ENCODE assay signal across 24 cellular contexts in the genomic region with DNA sequence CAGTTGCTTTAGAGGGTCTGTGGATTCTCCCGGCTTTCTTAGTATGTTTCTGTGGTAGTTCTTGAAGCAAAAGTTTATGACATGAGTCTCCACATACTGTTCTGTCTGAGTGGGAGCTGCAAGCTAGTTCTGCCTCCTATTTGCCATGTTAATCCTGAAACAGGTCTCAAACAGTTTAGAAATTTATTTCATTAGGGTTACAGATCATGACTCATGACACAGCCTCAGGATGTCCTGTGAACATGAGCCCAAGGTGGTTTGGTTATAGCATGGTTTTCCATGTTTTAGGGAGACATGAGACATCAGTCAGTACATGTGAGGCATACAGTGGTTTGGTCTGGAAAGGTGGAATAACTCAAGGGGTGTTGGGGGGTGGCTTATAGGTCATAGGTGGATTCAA.
"Had no signal": no experiment of that assay in that cellular context is flagged by ENCODE, and none has a peak within 500 bp of the region (broad histone marks: within the 10 kb centered on the region; RNA-seq: fewer than 3 reads in every experiment).

No MANE protein-coding gene starts in this region.

- H3K9ac ChIP-seq: neural progenitor cell had no signal

- DNase-seq: cortex of kidney; dorsolateral prefrontal cortex; effector CD8-positive, alpha-beta T cell; immature natural killer cell; kidney; left cardiac atrium; left ventricle myocardium inferior; lower lobe of right lung; mesenchymal stem cell; midbrain; nucleus accumbens; ovary; sigmoid colon; stimulated activated CD4-positive, alpha-beta T cell treated with anti-CD3 and anti-CD28 coated beads, Interleukin-12 subunit alpha, Interleukin-12 subunit beta, amount 100 ng/mL, for 4 hours; stimulated activated naive CD4-positive, alpha-beta T cell; stomach; substantia nigra; transverse colon had no signal

- H3K4me1 ChIP-seq: esophagus muscularis mucosa, lower lobe of right lung, neural progenitor cell, right atrium auricular region, transverse colon had no signal

- H3K27me3 ChIP-seq: dorsolateral prefrontal cortex, esophagus muscularis mucosa, neural progenitor cell, ovary, right atrium auricular region, sigmoid colon, stomach, transverse colon had no signal

- H3K4me3 ChIP-seq: dorsolateral prefrontal cortex, esophagus muscularis mucosa, left ventricle myocardium inferior, lower lobe of right lung, neural progenitor cell, ovary, right atrium auricular region, sigmoid colon, skin epidermis, stomach, thoracic aorta, transverse colon had no signal

- H3K9me3 ChIP-seq: esophagus muscularis mucosa, lower lobe of right lung, ovary, right atrium auricular region, stomach, thoracic aorta, transverse colon had no signal

- H2AFZ ChIP-seq: neural progenitor cell had no signal

- H3K27ac ChIP-seq: dorsolateral prefrontal cortex, esophagus muscularis mucosa, left ventricle myocardium inferior, lower lobe of right lung, neural progenitor cell, ovary, right atrium auricular region, sigmoid colon, stomach, thoracic aorta, transverse colon had no signal

- ATAC-seq: left cardiac atrium; natural killer cell treated with Interleukin-12 subunit alpha and Interleukin-12 subunit beta and Interleukin-15 and Interleukin-18, amount 100 ng/mL, for 72 hours had no signal

- H3K36me3 ChIP-seq: esophagus muscularis mucosa, left ventricle myocardium inferior, lower lobe of right lung, neural progenitor cell, ovary, right atrium auricular region, sigmoid colon, stomach, thoracic aorta, transverse colon had no signal

- H3K4me2 ChIP-seq: neural progenitor cell had no signal
